In genomic region chr1:247857069-247857985, GRCh38 we compare ENCODE assay signal across 2 cellular contexts.
TF ChIP-seq lines count a peak whose summit lies in the region.

TSS of gene TRIM58 (plus strand) at chr1:247857187. CDS start at chr1:247857247, 60 bp downstream.

TF ChIP-seq in liver, 16 proteins besides CTCF, POLR2A, EP300 and RAD21 (continued from another document):
- TF ChIP-seq MAX (IDR thresholded peaks at IDR 0.05) (no peak), SP1 (IDR thresholded peaks at IDR 0.05) (no peak), ATF3 (IDR thresholded peaks at IDR 0.05) (no peak), REST (IDR thresholded peaks at IDR 0.05) (no peak), FOXA1 (IDR thresholded peaks at IDR 0.05) (no peak), ZBTB33 (IDR thresholded peaks at IDR 0.05) (no peak), RXRA (IDR thresholded peaks at IDR 0.05) (no peak), EGR1 (IDR thresholded peaks at IDR 0.05; ENCODE audit: low read depth in 2 of 2) (no peak), HNF4G (IDR thresholded peaks at IDR 0.05) (no peak), TAF1 (conservative IDR thresholded peaks at IDR 0.05) (no peak), GABPA (IDR thresholded peaks at IDR 0.05 in 1 of 2, conservative IDR thresholded peaks at IDR 0.05 in 1 of 2) (no peak), YY1 (IDR thresholded peaks at IDR 0.05) (no peak), HNF4A (conservative IDR thresholded peaks at IDR 0.05) (no peak), FOXA2 (IDR thresholded peaks at IDR 0.05) (no peak)

TF ChIP-seq in HepG2, 621 proteins besides CTCF, POLR2A, EP300 and RAD21:
- TF ChIP-seq ZNF407 (CRISPR knock-in tag; IDR thresholded peaks at IDR 0.05; ENCODE audit: not compliant biosample characterization) (no peak), ZNF558 (CRISPR knock-in tag; IDR thresholded peaks at IDR 0.05; ENCODE audit: borderline replicate concordance) (no peak), SP4 (CRISPR knock-in tag; IDR thresholded peaks at IDR 0.05) (no peak), ZKSCAN5 (CRISPR knock-in tag; IDR thresholded peaks at IDR 0.05) (no peak), FUBP1 (CRISPR knock-in tag; IDR thresholded peaks at IDR 0.05; ENCODE audit: borderline replicate concordance) (no peak), MNT (IDR thresholded peaks at IDR 0.05) (no peak), ZBTB34 (CRISPR knock-in tag; IDR thresholded peaks at IDR 0.05) (no peak), HDAC2 (CRISPR knock-in tag; IDR thresholded peaks at IDR 0.05) (no peak), CBX5 (CRISPR knock-in tag; IDR thresholded peaks at IDR 0.05; ENCODE audit: borderline replicate concordance) (no peak), TFAP4 (IDR thresholded peaks at IDR 0.05; ENCODE audit: borderline replicate concordance, low read depth) (no peak), ZNF430 (CRISPR knock-in tag; IDR thresholded peaks at IDR 0.05) (no peak), ZFX (CRISPR knock-in tag; IDR thresholded peaks at IDR 0.05; ENCODE audit: low read depth) (no peak), KDM5B (CRISPR knock-in tag; IDR thresholded peaks at IDR 0.05; ENCODE audit: borderline replicate concordance) (no peak)
